Comparison of ENCODE assay signal across 2 cellular contexts in the genomic region with DNA sequence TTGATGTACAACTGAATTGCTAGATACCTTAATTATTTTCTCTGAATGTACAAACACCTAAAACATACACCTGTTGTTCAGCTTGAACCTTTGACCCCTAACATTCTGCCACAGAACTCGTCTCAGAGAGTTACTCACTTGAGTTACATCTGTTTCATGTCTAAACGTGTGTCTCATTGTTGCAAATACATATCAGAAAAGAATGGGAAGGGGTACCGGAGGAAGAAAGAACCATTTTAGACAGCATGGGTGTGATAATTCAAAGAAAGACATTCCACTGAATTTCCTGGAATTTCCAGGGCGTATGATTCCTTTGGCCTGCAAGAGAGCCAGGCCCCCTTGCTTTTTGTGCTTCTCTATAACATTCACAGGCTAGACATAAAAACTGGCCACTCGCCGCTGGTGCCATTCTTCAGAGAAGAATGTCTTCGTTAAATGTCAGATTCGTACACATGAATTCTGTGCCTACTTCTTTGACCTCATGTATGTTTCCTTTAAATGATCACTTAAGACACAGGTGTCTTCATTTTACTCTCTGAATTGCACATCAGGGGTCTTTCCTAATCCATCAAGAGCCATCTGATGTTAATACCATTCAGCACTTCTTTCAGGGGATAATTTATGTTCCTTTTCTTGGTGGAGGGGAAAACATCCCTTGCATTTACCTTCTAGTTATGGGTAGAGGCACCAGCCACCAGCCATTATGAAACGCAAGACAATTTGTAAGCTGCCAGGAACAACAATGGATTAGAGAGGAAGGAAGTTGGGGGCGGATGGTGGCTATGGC.
TF ChIP-seq lines count a peak whose summit lies in the region.

No MANE protein-coding gene starts in this region.

TF ChIP-seq in HepG2, 621 proteins besides CTCF, POLR2A, EP300 and RAD21:
- TF ChIP-seq GABPB1 (CRISPR knock-in tag; IDR thresholded peaks at IDR 0.05) = no peak
- TF ChIP-seq ZNF816 (CRISPR knock-in tag; IDR thresholded peaks at IDR 0.05; ENCODE audit: borderline replicate concordance) = no peak
- no peak for TF ChIP-seq FOXK1 (CRISPR knock-in tag; IDR thresholded peaks at IDR 0.05; ENCODE audit: borderline replicate concordance, low read depth)
- TF ChIP-seq POLR2AphosphoS2 (IDR thresholded peaks at IDR 0.05; ENCODE audit: low read depth, low read length) = peak; percentile 71
- TF ChIP-seq POLR2AphosphoS5 (IDR thresholded peaks at IDR 0.05; ENCODE audit: low read depth, low read length) = no peak
- TF ChIP-seq TOPORS (CRISPR knock-in tag; IDR thresholded peaks at IDR 0.05) = no peak
- no peak for TF ChIP-seq FOXC1 (CRISPR knock-in tag; IDR thresholded peaks at IDR 0.05; ENCODE audit: borderline replicate concordance)

TF ChIP-seq in endothelial cell of umbilical vein, 7 proteins besides CTCF, POLR2A, EP300 and RAD21:
- TF ChIP-seq POLR2AphosphoS5 (IDR thresholded peaks at IDR 0.05; ENCODE audit: insufficient read depth, low read depth, low read length) (no peak), EZH2 (IDR thresholded peaks at IDR 0.05; ENCODE audit: borderline replicate concordance, low read depth, low read length, severe bottlenecking) (no peak), FOS (IDR thresholded peaks at IDR 0.05; ENCODE audit: borderline replicate concordance, insufficient read depth, low read length) (no peak), JUN (IDR thresholded peaks at IDR 0.05; ENCODE audit: borderline replicate concordance, insufficient read depth, insufficient read length, low read depth) (no peak), MYC (IDR thresholded peaks at IDR 0.05; ENCODE audit: low read depth, low read length) (no peak), GATA2 (IDR thresholded peaks at IDR 0.05; ENCODE audit: insufficient read depth, insufficient read length, low read depth, low read length) (no peak)
